10 cellular contexts compared by ENCODE assay signal in the genomic region with DNA sequence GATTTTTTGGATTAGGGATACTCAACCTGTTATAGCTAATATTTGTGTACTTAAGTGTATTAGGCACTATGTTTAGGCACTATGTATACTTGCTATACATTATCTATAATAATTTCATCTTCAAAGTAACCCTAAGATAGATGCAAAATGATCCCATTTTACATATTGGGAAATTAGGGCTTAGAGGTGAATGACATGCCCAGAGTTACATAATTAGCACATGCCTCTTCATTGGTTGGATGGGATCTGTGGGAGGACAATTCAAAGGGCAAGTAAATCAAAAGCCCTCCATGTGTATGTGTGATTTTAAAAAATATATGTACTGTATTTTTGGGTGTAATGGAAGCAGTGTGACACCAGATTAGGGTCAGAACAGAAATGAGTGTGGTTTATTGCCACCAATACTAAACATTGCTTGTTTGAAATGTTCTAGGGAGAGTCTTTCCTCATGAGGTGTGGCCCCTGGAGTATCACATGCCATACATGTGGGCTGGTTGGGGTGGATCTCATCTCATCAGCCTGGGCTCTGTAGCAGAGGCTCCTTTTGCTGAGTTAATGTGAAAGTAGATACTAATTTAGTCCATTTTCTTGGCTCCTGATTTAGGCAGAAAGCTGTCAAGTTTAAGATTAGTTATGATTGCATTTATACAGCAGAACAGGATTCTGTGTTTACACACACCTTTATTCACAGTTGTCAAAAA.
DNase-seq lines count a peak whose midpoint lies in the region; ATAC-seq and TF ChIP-seq lines count a peak whose summit lies in the region.
"Had no signal": no experiment of that assay in that cellular context is flagged by ENCODE, and none has a peak within 500 bp of the region (broad histone marks: within the 10 kb centered on the region; RNA-seq: fewer than 3 reads in every experiment).

No MANE protein-coding gene starts in this region.

- no peaks in the 10 kb centered on the region for H3K9me2 ChIP-seq in MM.1S (replicated peaks; ENCODE audit: insufficient read depth, low read length)

- H3K79me2 ChIP-seq in MM.1S (ENCODE audit: low read length) = peaks cover 90% of the 10 kb centered on the region

- POLR2A ChIA-PET in GM10248 (lab: Yijun Ruan, JAX) = no interaction called here

- no peaks in the 10 kb centered on the region for H3K9me3 ChIP-seq in MM.1S (replicated peaks; ENCODE audit: insufficient read depth, low read length)

- H3F3A ChIP-seq in MM.1S (ENCODE audit: insufficient read depth, low read length) = peaks cover 15% of the 10 kb centered on the region

- DNase-seq in GM10248 (ENCODE audit: extremely low spot score) (peak; percentile 40), MM.1S (no peak), posterior cingulate gyrus (no peak), medulla oblongata (ENCODE audit: extremely low spot score) (no peak), nucleus accumbens (lab: John Stamatoyannopoulos, UW) (no peak)
- DNase-seq: central memory CD4-positive, alpha-beta T cell; NCI-H2081 had no signal

- no peaks in the 10 kb centered on the region for H3K36me3 ChIP-seq in MM.1S (replicated peaks; ENCODE audit: insufficient read depth, low read length)

- CTCF ChIA-PET in GM10248 (lab: Yijun Ruan, JAX) = interaction anchor here (0.9 to 1.2 kb wide), 3 partner anchors 14 to 121 kb away, joined by 3 read pairs; no protein-coding TSS in a partner anchor

- H3K27ac ChIP-seq in MM.1S (ENCODE audit: low read length) = peak overlapping the region; percentile 9; the same call in 1 of the 2 replicates

- no peaks in the 10 kb centered on the region for H4K20me1 ChIP-seq in MM.1S (ENCODE audit: insufficient read depth, low read length)

- peak overlapping the region; percentile 10; the same call in 1 of the 2 replicates for H3K4me2 ChIP-seq in MM.1S (ENCODE audit: low read depth, low read length)

- ATAC-seq in GM19023 (IDR thresholded peaks at IDR 0.05; ENCODE audit: unreplicated experiment) = peak; percentile 71
- peak; percentile 76 for ATAC-seq in HG02798 (IDR thresholded peaks at IDR 0.05; ENCODE audit: poor library complexity, unreplicated experiment)
- no peak for ATAC-seq in HG03457 (IDR thresholded peaks at IDR 0.05; ENCODE audit: unreplicated experiment)

- H3K4me3 ChIP-seq in MM.1S (ENCODE audit: low read length) = no peak overlapping the region

- intact Hi-C loops in posterior cingulate gyrus (cut with DNase I) = no loop called here

- H3K4me1 ChIP-seq in MM.1S (ENCODE audit: low read length) = peaks cover 43% of the 10 kb centered on the region

- H2AFZ ChIP-seq in MM.1S (ENCODE audit: low read length) = no peak overlapping the region

- H3K9ac ChIP-seq in MM.1S (ENCODE audit: low read length) = no peak overlapping the region

- H3K27me3 ChIP-seq in MM.1S (replicated peaks; ENCODE audit: insufficient read depth, low read length) = no peaks in the 10 kb centered on the region

- TF ChIP-seq CTCF in GM10248 (IDR thresholded peaks at IDR 0.05; ENCODE audit: control extremely low read depth, extremely low read depth, low read depth, missing control alignments) = no peak
- no peak for TF ChIP-seq CTCF in MM.1S (IDR thresholded peaks at IDR 0.05; ENCODE audit: low read length)
